Comparison of ENCODE assay signal across 8 cellular contexts in genomic region chr1:32651461-32652073, GRCh38. TPM values are rescaled to one million over a fixed set of nuclear protein-coding genes. Genes with fewer than 3 reads are reported as not detected.
DNase-seq lines count a peak whose midpoint lies in the region; ATAC-seq and TF ChIP-seq lines count a peak whose summit lies in the region.

No MANE protein-coding gene starts in this region.

- H3K9ac ChIP-seq in stomach smooth muscle (ENCODE audit: low read length in 2 of 2), result peak overlapping the region; percentile 89 to 97

- H3K27ac ChIP-seq in adrenal gland (peak overlapping the region; percentile 92 to 99 (median 97)), stomach smooth muscle (ENCODE audit: low read length) (peak overlapping the region; percentile 100)

- ATAC-seq in HG03066 (IDR thresholded peaks at IDR 0.05; ENCODE audit: low read depth, unreplicated experiment), result peak; percentile 21

- H3K27me3 Mint-ChIP-seq in T-helper 2 cell treated with Interferon-gamma antibody and Interleukin-4, amounts not matched to agents 5 μg/mL and 100 μg/mL, for 36 hours (ENCODE audit: low read depth), result no peaks in the 10 kb centered on the region

- H3K9me3 Mint-ChIP-seq in T-helper 2 cell treated with Interferon-gamma antibody and Interleukin-4, amounts not matched to agents 5 μg/mL and 100 μg/mL, for 36 hours, result no peaks in the 10 kb centered on the region

- H3K27ac Mint-ChIP-seq in T-helper 2 cell treated with Interferon-gamma antibody and Interleukin-4, amounts not matched to agents 5 μg/mL and 100 μg/mL, for 36 hours, result peak overlapping the region; percentile 99

- H3K36me3 ChIP-seq in adrenal gland (replicated peaks in 1 of 2), result peaks cover 0 to 29% of the 10 kb centered on the region in 2 donors
- peaks cover 6 to 8% of the 10 kb centered on the region in 2 donors for H3K36me3 ChIP-seq in stomach smooth muscle (ENCODE audit: control insufficient read depth in 2 of 2, insufficient read depth in 2 of 2, low read length in 2 of 2)

- TF ChIP-seq POLR2A in adrenal gland (IDR thresholded peaks at IDR 0.05), result no peak

- peak overlapping the region; percentile 97 for H3K4me3 Mint-ChIP-seq in T-helper 2 cell treated with Interferon-gamma antibody and Interleukin-4, amounts not matched to agents 5 μg/mL and 100 μg/mL, for 36 hours

- H3K4me1 Mint-ChIP-seq in T-helper 2 cell treated with Interferon-gamma antibody and Interleukin-4, amounts not matched to agents 5 μg/mL and 100 μg/mL, for 36 hours (ENCODE audit: low read depth), result peaks cover 37% of the 10 kb centered on the region

- H3K36me3 Mint-ChIP-seq in T-helper 2 cell treated with Interferon-gamma antibody and Interleukin-4, amounts not matched to agents 5 μg/mL and 100 μg/mL, for 36 hours (ENCODE audit: low read depth), result peaks cover 54% of the 10 kb centered on the region

- H3K9me3 ChIP-seq in adrenal gland (replicated peaks in 1 of 3) (no peaks in the 10 kb centered on the region), iPS-18c (ENCODE audit: control insufficient read depth, insufficient read depth, low read length) (no peaks in the 10 kb centered on the region), stomach smooth muscle (ENCODE audit: control insufficient read depth in 2 of 2, low read length in 2 of 2) (no peaks in the 10 kb centered on the region)

- WGBS in adrenal gland, 4 donors, result 1 to 7% (median 4%) methylated on average over 15 to 43 of the region's 43 CpGs

- H3K27me3 ChIP-seq in adrenal gland (no peaks in the 10 kb centered on the region), stomach smooth muscle (ENCODE audit: control insufficient read depth in 1 of 2, insufficient read depth in 2 of 2, low read length in 2 of 2) (no peaks in the 10 kb centered on the region)

- intact Hi-C loops in adrenal gland (cut with DNase I), result no loop called here

- DNase-seq in T-helper 2 cell treated with Interferon-gamma antibody and Interleukin-4, amounts not matched to agents 5 μg/mL and 100 μg/mL, for 36 hours (ENCODE audit: low spot score), result no peak
- DNase-seq in T-helper 2 cell (no peak), adrenal gland (no peak), 8988T (no peak), NCI-H2081 treated with DMSO at 0.1 percent for 48 hours (lab: John Stamatoyannopoulos, UW) (no peak)

- peaks cover 33 to 64% of the 10 kb centered on the region in 2 donors for H3K4me1 ChIP-seq in adrenal gland (replicated peaks in 1 of 2)
- peaks cover 35% of the 10 kb centered on the region for H3K4me1 ChIP-seq in stomach smooth muscle (ENCODE audit: control insufficient read depth, insufficient read depth, low read length)

- H3K4me3 ChIP-seq in adrenal gland (peak overlapping the region; percentile 36 to 73 (median 64)), iPS-18c (ENCODE audit: insufficient read depth, low read depth, low read length) (peak overlapping the region; percentile 98), stomach smooth muscle (ENCODE audit: low read length in 2 of 2) (peak overlapping the region; percentile 75 to 86)

- no peak for TF ChIP-seq CTCF in adrenal gland (IDR thresholded peaks at IDR 0.05)

RNA-seq across cellular contexts. Expression of gene RBBP4, which starts 0.6 kb away (rescaled TPM):
- total RNA-seq in adrenal gland, result 100 to 1,000 TPM in 7 of 8 donors, 10 to 100 TPM in 1; 99.1 to 212 (median 160) TPM
- 100 to 1,000 TPM in 1 of 3 donors, 10 to 100 TPM in 2; 24.8 to 177 (median 35.0) TPM for polyA plus RNA-seq in adrenal gland

RNA-seq across cellular contexts. Expression of gene ZBTB8OS, which starts 1.2 kb away (rescaled TPM):
- total RNA-seq in adrenal gland, result 10 to 100 TPM in 7 of 8 donors, 1 to 10 TPM in 1; 9.7 to 43.7 (median 34.0) TPM
- polyA plus RNA-seq in adrenal gland, result 10 to 100 TPM; 64.9 to 83.0 (median 77.2) TPM

RNA-seq across cellular contexts. Expression of gene SYNC, which starts 51.0 kb away (rescaled TPM):
- 10 to 100 TPM in 4 of 8 donors, 1 to 10 TPM in 4; 5.6 to 35.4 (median 10.4) TPM for total RNA-seq in adrenal gland
- polyA plus RNA-seq in adrenal gland, result 10 to 100 TPM in 1 of 3 donors, 1 to 10 TPM in 2; 3.2 to 15.2 (median 5.8) TPM
